Comparison of ENCODE assay signal across 15 cellular contexts in the genomic region with DNA sequence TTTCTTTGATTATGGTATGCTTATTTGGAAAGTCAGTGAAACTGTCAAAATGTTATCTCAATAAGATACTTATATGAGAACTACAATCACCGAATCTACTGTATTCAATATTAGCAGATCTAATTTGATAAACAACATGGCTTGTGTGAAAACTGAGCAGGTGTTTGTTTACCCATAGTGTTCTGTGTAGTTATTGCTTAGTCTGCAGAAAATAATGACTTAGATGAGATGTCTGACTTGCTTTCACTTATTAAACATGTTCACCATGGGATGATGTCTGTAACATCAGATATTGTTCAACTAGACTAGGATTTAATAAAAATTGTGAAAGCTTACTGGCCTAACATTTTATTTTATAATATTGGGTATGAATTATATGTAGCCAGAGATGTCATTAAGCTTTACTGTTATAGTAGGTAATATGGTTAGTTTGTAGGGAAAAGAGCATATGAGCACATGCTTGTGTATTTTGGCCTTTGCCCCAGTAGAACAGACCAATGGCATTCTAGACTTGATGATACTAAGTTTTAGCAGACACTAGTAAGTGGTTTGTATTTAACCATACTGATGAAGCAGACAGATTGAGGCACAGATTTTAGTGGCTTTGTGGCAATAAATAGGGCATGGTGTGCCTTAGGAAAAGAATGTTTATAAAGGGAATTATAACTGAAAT. TPM values are rescaled to one million over a fixed set of nuclear protein-coding genes. Genes with fewer than 3 reads are reported as not detected.
DNase-seq lines count a peak whose midpoint lies in the region; TF ChIP-seq lines count a peak whose summit lies in the region.
"Had no signal": no experiment of that assay in that cellular context is flagged by ENCODE, and none has a peak within 500 bp of the region (broad histone marks: within the 10 kb centered on the region; RNA-seq: fewer than 3 reads in every experiment).

No MANE protein-coding gene starts in this region.

- no peak overlapping the region for H3K4me2 ChIP-seq in mammary epithelial cell (ENCODE audit: insufficient read depth, low read depth, low read length)

- no peak overlapping the region for H3K4me3 Mint-ChIP-seq in activated naive CD4-positive, alpha-beta T cell treated with anti-CD3 and anti-CD28 coated beads, Interleukin-2, amount 50 U/mL, for 24 hours
- no peak overlapping the region for H3K4me3 Mint-ChIP-seq in activated naive CD4-positive, alpha-beta T cell treated with anti-CD3 and anti-CD28 coated beads, Interleukin-2, amount 10 ng/mL, durations not matched to agents 7 days and 5 days
- H3K4me3 Mint-ChIP-seq in activated T-helper 1 cell treated with anti-CD3 and anti-CD28 coated beads, Interleukin-12 subunit alpha, Interleukin-12 subunit beta, Interleukin-2, Interleukin-4 antibody, amounts not matched to agents 30 ng/mL and 10 ng/mL and 1 ng/mL, durations not matched to agents 14 hours and 24 hours and 36 hours: no peak overlapping the region

- no peaks in the 10 kb centered on the region for H3K9me3 ChIP-seq in subcutaneous abdominal adipose tissue (ENCODE audit: control insufficient read depth in 5 of 5, low read length in 5 of 5)
- no peaks in the 10 kb centered on the region for H3K9me3 ChIP-seq in mammary epithelial cell (replicated peaks; ENCODE audit: insufficient read depth, low read length)
- H3K9me3 ChIP-seq: colonic mucosa had no signal

- TF ChIP-seq CTCF in mammary epithelial cell (conservative IDR thresholded peaks at IDR 0.05 in 1 of 2, IDR thresholded peaks at IDR 0.05 in 1 of 2; ENCODE audit: extremely low read depth in 1 of 2, insufficient read depth in 1 of 2, low read depth in 1 of 2, low read length in 2 of 2): no peak

- peaks cover 2 to 45% (median 39%) of the 10 kb centered on the region in 5 donors for H3K4me1 ChIP-seq in subcutaneous abdominal adipose tissue (ENCODE audit: control insufficient read depth in 5 of 5, insufficient read depth in 5 of 5, low read length in 5 of 5)
- peaks cover 7% of the 10 kb centered on the region for H3K4me1 ChIP-seq in mammary epithelial cell (ENCODE audit: insufficient read depth, low read length)
- H3K4me1 ChIP-seq: colonic mucosa had no signal

- peak overlapping the region; percentile 67 for H3K27ac Mint-ChIP-seq in activated naive CD4-positive, alpha-beta T cell treated with anti-CD3 and anti-CD28 coated beads, Interleukin-2, amount 50 U/mL, for 24 hours
- no peak overlapping the region for H3K27ac Mint-ChIP-seq in activated naive CD4-positive, alpha-beta T cell treated with anti-CD3 and anti-CD28 coated beads, Interleukin-2, amount 10 ng/mL, durations not matched to agents 7 days and 5 days
- H3K27ac Mint-ChIP-seq in activated T-helper 1 cell treated with anti-CD3 and anti-CD28 coated beads, Interleukin-12 subunit alpha, Interleukin-12 subunit beta, Interleukin-2, Interleukin-4 antibody, amounts not matched to agents 30 ng/mL and 10 ng/mL and 1 ng/mL, durations not matched to agents 14 hours and 24 hours and 36 hours: peak overlapping the region; percentile 54

- BruUV-seq in mammary epithelial cell (replicated peaks; lab: Mats Ljungman, UMichigan): no TSS peak

- no peak overlapping the region for H2AFZ ChIP-seq in mammary epithelial cell (ENCODE audit: low read depth, low read length)

- H3K79me2 ChIP-seq in mammary epithelial cell (ENCODE audit: insufficient read depth, low read length): peaks cover 42% of the 10 kb centered on the region

- H4K20me1 ChIP-seq in mammary epithelial cell (ENCODE audit: insufficient read depth, low read length): no peaks in the 10 kb centered on the region

- DNase-seq in activated naive CD4-positive, alpha-beta T cell treated with anti-CD3 and anti-CD28 coated beads, Interleukin-2, amount 10 ng/mL, durations not matched to agents 7 days and 5 days: no peak
- no peak for DNase-seq in activated T-helper 1 cell treated with anti-CD3 and anti-CD28 coated beads, Interleukin-12 subunit alpha, Interleukin-12 subunit beta, Interleukin-2, Interleukin-4 antibody, amounts not matched to agents 30 ng/mL and 10 ng/mL and 1 ng/mL, durations not matched to agents 14 hours and 24 hours and 36 hours (ENCODE audit: low spot score)
- peak; percentile 39 for DNase-seq in fibroblast of peridontal ligament (ENCODE audit: extremely low read depth)
- no peak for DNase-seq in stimulated activated CD4-positive, alpha-beta T cell treated with anti-CD3 and anti-CD28 coated beads, Interleukin-2, amount 100 ng/mL, for 48 hours
- DNase-seq in cardiac septum (ENCODE audit: low spot score): no peak
- DNase-seq in mammary epithelial cell: no peak
- DNase-seq: colonic mucosa; NCI-H1694; NCI-H226; NK-92 treated with Interleukin-12 subunit alpha and Interleukin-12 subunit beta, amount 100 ng/mL, for 24 hours had no signal

- WGBS in mammary epithelial cell (ENCODE audit: low coverage, missing lambda C conversion rate): 100% methylated on average over 1 of the region's 1 CpG

- H3K27me3 ChIP-seq in subcutaneous abdominal adipose tissue (ENCODE audit: control insufficient read depth in 5 of 5, insufficient read depth in 4 of 5, low read length in 5 of 5) (no peaks in the 10 kb centered on the region), mammary epithelial cell (ENCODE audit: insufficient read depth, low read length) (no peaks in the 10 kb centered on the region)
- H3K27me3 ChIP-seq: colonic mucosa had no signal

- intact Hi-C loops in activated T-helper 1 cell treated with anti-CD3 and anti-CD28 coated beads, Interleukin-12 subunit alpha, Interleukin-12 subunit beta, Interleukin-2, Interleukin-4 antibody, amounts not matched to agents 30 ng/mL and 10 ng/mL and 1 ng/mL, durations not matched to agents 14 hours and 24 hours and 36 hours (cut with micrococcal nuclease): no loop called here
- intact Hi-C loops in cardiac septum (cut with DNase I): no loop called here
- intact Hi-C loops in mammary epithelial cell (cut with micrococcal nuclease): no loop called here

- H3K4me1 Mint-ChIP-seq in activated naive CD4-positive, alpha-beta T cell treated with anti-CD3 and anti-CD28 coated beads, Interleukin-2, amount 50 U/mL, for 24 hours: peaks cover 57% of the 10 kb centered on the region
- H3K4me1 Mint-ChIP-seq in activated naive CD4-positive, alpha-beta T cell treated with anti-CD3 and anti-CD28 coated beads, Interleukin-2, amount 10 ng/mL, durations not matched to agents 7 days and 5 days: peaks cover 24% of the 10 kb centered on the region
- peaks cover 42% of the 10 kb centered on the region for H3K4me1 Mint-ChIP-seq in activated T-helper 1 cell treated with anti-CD3 and anti-CD28 coated beads, Interleukin-12 subunit alpha, Interleukin-12 subunit beta, Interleukin-2, Interleukin-4 antibody, amounts not matched to agents 30 ng/mL and 10 ng/mL and 1 ng/mL, durations not matched to agents 14 hours and 24 hours and 36 hours (ENCODE audit: low read depth)

- H3K9me3 Mint-ChIP-seq in activated naive CD4-positive, alpha-beta T cell treated with anti-CD3 and anti-CD28 coated beads, Interleukin-2, amount 50 U/mL, for 24 hours: no peaks in the 10 kb centered on the region
- H3K9me3 Mint-ChIP-seq in activated naive CD4-positive, alpha-beta T cell treated with anti-CD3 and anti-CD28 coated beads, Interleukin-2, amount 10 ng/mL, durations not matched to agents 7 days and 5 days: no peaks in the 10 kb centered on the region
- no peaks in the 10 kb centered on the region for H3K9me3 Mint-ChIP-seq in activated T-helper 1 cell treated with anti-CD3 and anti-CD28 coated beads, Interleukin-12 subunit alpha, Interleukin-12 subunit beta, Interleukin-2, Interleukin-4 antibody, amounts not matched to agents 30 ng/mL and 10 ng/mL and 1 ng/mL, durations not matched to agents 14 hours and 24 hours and 36 hours

- no peaks in the 10 kb centered on the region for H3K27me3 Mint-ChIP-seq in activated naive CD4-positive, alpha-beta T cell treated with anti-CD3 and anti-CD28 coated beads, Interleukin-2, amount 50 U/mL, for 24 hours
- no peaks in the 10 kb centered on the region for H3K27me3 Mint-ChIP-seq in activated naive CD4-positive, alpha-beta T cell treated with anti-CD3 and anti-CD28 coated beads, Interleukin-2, amount 10 ng/mL, durations not matched to agents 7 days and 5 days
- no peaks in the 10 kb centered on the region for H3K27me3 Mint-ChIP-seq in activated T-helper 1 cell treated with anti-CD3 and anti-CD28 coated beads, Interleukin-12 subunit alpha, Interleukin-12 subunit beta, Interleukin-2, Interleukin-4 antibody, amounts not matched to agents 30 ng/mL and 10 ng/mL and 1 ng/mL, durations not matched to agents 14 hours and 24 hours and 36 hours (ENCODE audit: insufficient read depth)

- H3K4me3 ChIP-seq in subcutaneous abdominal adipose tissue (ENCODE audit: low read depth in 1 of 5, low read length in 5 of 5) (no peak overlapping the region), mammary epithelial cell (replicated peaks in 1 of 3; ENCODE audit: insufficient read depth in 1 of 3, low read depth in 2 of 3, low read length in 3 of 3) (no peak overlapping the region)
- H3K4me3 ChIP-seq: colonic mucosa, lung had no signal

- dilution Hi-C loops in mammary epithelial cell (cut with HindIII; ENCODE audit: low sequenced_read_pairs): loop anchor here (5.0 to 25.0 kb wide), 2 partner anchors 104 to 364 kb away; no protein-coding TSS in a partner anchor

- H3K36me3 Mint-ChIP-seq in activated naive CD4-positive, alpha-beta T cell treated with anti-CD3 and anti-CD28 coated beads, Interleukin-2, amount 50 U/mL, for 24 hours: peaks cover 13% of the 10 kb centered on the region
- H3K36me3 Mint-ChIP-seq in activated naive CD4-positive, alpha-beta T cell treated with anti-CD3 and anti-CD28 coated beads, Interleukin-2, amount 10 ng/mL, durations not matched to agents 7 days and 5 days: peaks cover 60% of the 10 kb centered on the region
- peaks cover 65% of the 10 kb centered on the region for H3K36me3 Mint-ChIP-seq in activated T-helper 1 cell treated with anti-CD3 and anti-CD28 coated beads, Interleukin-12 subunit alpha, Interleukin-12 subunit beta, Interleukin-2, Interleukin-4 antibody, amounts not matched to agents 30 ng/mL and 10 ng/mL and 1 ng/mL, durations not matched to agents 14 hours and 24 hours and 36 hours (ENCODE audit: low read depth)

- H3K36me3 ChIP-seq in subcutaneous abdominal adipose tissue (ENCODE audit: control insufficient read depth in 5 of 5, insufficient read depth in 5 of 5, low read length in 5 of 5) (peaks cover 23 to 46% (median 32%) of the 10 kb centered on the region in 5 donors), mammary epithelial cell (ENCODE audit: insufficient read depth, low read length) (peaks cover 33% of the 10 kb centered on the region)

- in situ Hi-C loops in mammary epithelial cell (cut with MboI; ENCODE audit: low sequenced_read_pairs in 2 of 2): loop anchor here (25.0 kb wide), 1 partner anchor 364 kb away; no protein-coding TSS in a partner anchor

- H3K27ac ChIP-seq in subcutaneous abdominal adipose tissue (ENCODE audit: low read depth, low read length): peak overlapping the region; percentile 80
- no peak overlapping the region for H3K27ac ChIP-seq in mammary epithelial cell (ENCODE audit: insufficient read depth, low read depth, low read length)
- H3K27ac ChIP-seq: colonic mucosa, RWPE1, VCaP had no signal

- H3K9ac ChIP-seq in subcutaneous abdominal adipose tissue (ENCODE audit: low read length in 5 of 5) (no peak overlapping the region), mammary epithelial cell (ENCODE audit: insufficient read depth, low read length) (no peak overlapping the region)

- CTCF ChIA-PET in activated naive CD4-positive, alpha-beta T cell treated with anti-CD3 and anti-CD28 coated beads, Interleukin-2, amount 10 ng/mL, durations not matched to agents 7 days and 5 days (lab: Charles Lee): no interaction called here
- CTCF ChIA-PET in mammary epithelial cell (lab: Charles Lee; ENCODE audit: low non-redundant PET): no interaction called here

RNA-seq across cellular contexts. Expression of gene SUB1, which starts 16.4 kb away (rescaled TPM):
- total RNA-seq in activated T-helper 1 cell treated with anti-CD3 and anti-CD28 coated beads, Interleukin-12 subunit alpha, Interleukin-12 subunit beta, Interleukin-2, Interleukin-4 antibody, amounts not matched to agents 30 ng/mL and 10 ng/mL and 1 ng/mL, durations not matched to agents 14 hours and 24 hours and 36 hours: 408 and 428 TPM in 2 replicates
- total RNA-seq in cardiac septum: 180 TPM
- total RNA-seq in mammary epithelial cell: 100 to 1,000 TPM; 109 to 231 TPM
- 66.8 TPM for polyA plus RNA-seq in mammary epithelial cell
- polyA minus RNA-seq in mammary epithelial cell: 10.7 TPM
